ENCODE assay signal across 1 cellular context in genomic region chr1:34983700-34984355, GRCh38.
TF ChIP-seq lines count a peak whose summit lies in the region.

No MANE protein-coding gene starts in this region.

TF ChIP-seq in HepG2, 621 proteins besides CTCF, POLR2A, EP300 and RAD21:
- TF ChIP-seq ZNF326 (CRISPR knock-in tag; IDR thresholded peaks at IDR 0.05; ENCODE audit: borderline replicate concordance): no peak
- TF ChIP-seq ZNF446 (CRISPR knock-in tag; IDR thresholded peaks at IDR 0.05): no peak
- no peak for TF ChIP-seq ZFP36L1 (CRISPR knock-in tag; IDR thresholded peaks at IDR 0.05)
- peak; percentile 15; the same call in 1 of the 2 replicates for TF ChIP-seq SAP130 (CRISPR knock-in tag; IDR thresholded peaks at IDR 0.05; ENCODE audit: low read depth)
- TF ChIP-seq PPARG (CRISPR knock-in tag; conservative IDR thresholded peaks at IDR 0.05): no peak
- TF ChIP-seq CBX2 (IDR thresholded peaks at IDR 0.05; ENCODE audit: low read depth, low read length): no peak
- TF ChIP-seq CBX2 (CRISPR knock-in tag; IDR thresholded peaks at IDR 0.05; ENCODE audit: low read depth): no peak
- no peak for TF ChIP-seq ZHX2 (IDR thresholded peaks at IDR 0.05; ENCODE audit: low read depth)
- no peak for TF ChIP-seq ZHX2 (CRISPR knock-in tag; IDR thresholded peaks at IDR 0.05; ENCODE audit: borderline replicate concordance)
- no peak for TF ChIP-seq ZFP91 (CRISPR knock-in tag; IDR thresholded peaks at IDR 0.05; ENCODE audit: borderline replicate concordance)
- TF ChIP-seq TBX2 (CRISPR knock-in tag; IDR thresholded peaks at IDR 0.05; ENCODE audit: borderline replicate concordance): 0 out of 2 replicates have a peak, but pooled peaks have one; percentile 11
- no peak for TF ChIP-seq ZSCAN30 (CRISPR knock-in tag; IDR thresholded peaks at IDR 0.05)
- TF ChIP-seq ZNF20 (CRISPR knock-in tag; IDR thresholded peaks at IDR 0.05): no peak
